Comparison of ENCODE assay signal across 10 cellular contexts in the genomic region with DNA sequence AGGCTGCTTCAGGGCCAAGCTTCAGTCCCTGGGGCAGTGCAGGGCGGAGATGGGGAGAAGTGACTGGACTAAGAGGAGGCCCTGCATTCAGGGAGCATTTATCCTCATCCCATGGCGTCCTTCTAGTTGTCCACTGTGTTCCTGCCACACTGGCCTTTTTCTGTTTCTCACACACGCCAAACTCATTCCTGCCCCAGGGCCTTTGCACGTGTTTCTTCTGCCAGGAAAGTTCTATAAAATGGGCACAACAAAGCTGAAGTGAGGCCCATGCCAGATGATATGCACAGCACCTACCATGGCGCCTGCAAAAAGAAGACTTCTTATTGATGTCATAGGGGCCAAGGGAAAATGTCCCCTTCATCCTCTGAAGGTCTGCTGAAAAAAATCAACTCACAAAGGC. TPM values are rescaled to one million over a fixed set of nuclear protein-coding genes. Genes with fewer than 3 reads are reported as not detected.
"Had no signal": no experiment of that assay in that cellular context is flagged by ENCODE, and none has a peak within 500 bp of the region (broad histone marks: within the 10 kb centered on the region; RNA-seq: fewer than 3 reads in every experiment).

No MANE protein-coding gene starts in this region.

- H3K4me1 ChIP-seq: HAP-1 had no signal

- ATAC-seq: GM23338, HCT116 had no signal

- H3K4me1 Mint-ChIP-seq: GM23338 had no signal

- H3K27ac Mint-ChIP-seq: GM23338 had no signal

- H3K4me3 ChIP-seq: GM23338, HAP-1 had no signal

- H2AFZ ChIP-seq: GM23338 had no signal

- H3K36me3 ChIP-seq: HAP-1 had no signal

- H3K9ac ChIP-seq: KMS-11 had no signal

- DNase-seq: H7, IMR-90, KBM-7 had no signal

- H3K4me3 Mint-ChIP-seq: GM23338 had no signal

- H3K4me2 ChIP-seq: GM23338, KMS-11 had no signal

- H3K27ac ChIP-seq: KMS-11 had no signal

- FAIRE-seq: HTR-8/SVneo had no signal

- H3K9me3 ChIP-seq: HAP-1 had no signal

RNA-seq across cellular contexts. Expression of gene MROH7, which starts 24.3 kb away (rescaled TPM):
- total RNA-seq: H4, IMR-90 had no signal
- polyA plus RNA-seq: GM23338, IMR-90 had no signal

RNA-seq across cellular contexts. Expression of gene FAM151A, which starts 42.5 kb away (rescaled TPM):
- total RNA-seq: H4, H7, HT-29, IMR-90 had no signal
- polyA plus RNA-seq: GM23338, IMR-90 had no signal
